15 cellular contexts compared by ENCODE assay signal in genomic region chr11:111796696-111797095, GRCh38. TPM values are rescaled to one million over a fixed set of nuclear protein-coding genes. Genes with fewer than 3 reads are reported as not detected.
A peak's percentile ranks its signal among the peaks of the same experiment; 100 is the strongest.
DNase-seq lines count a peak whose midpoint lies in the region; ATAC-seq and TF ChIP-seq lines count a peak whose summit lies in the region.
"Had no signal": no experiment of that assay in that cellular context is flagged by ENCODE, and none has a peak within 500 bp of the region (broad histone marks: within the 10 kb centered on the region; RNA-seq: fewer than 3 reads in every experiment).

No MANE protein-coding gene starts in this region.

- H3K4me2 ChIP-seq in KMS-11, result peak overlapping the region; percentile 36; the same call in 1 of the 2 replicates

- no peak overlapping the region for H3K4me3 ChIP-seq in KMS-11 (IDR thresholded peaks at IDR 0.05; ENCODE audit: insufficient read depth, low read depth, low read length)
- no peak overlapping the region for H3K4me3 ChIP-seq in adipocyte (ENCODE audit: low read length)

- peaks cover 14 to 24% (median 15%) of the 10 kb centered on the region in 3 donors for H3K4me1 Mint-ChIP-seq in naive B cell

- H3K9ac ChIP-seq in KMS-11 (no peak overlapping the region), adipocyte (ENCODE audit: low read length) (peak overlapping the region; percentile 1)

- no peaks in the 10 kb centered on the region for H4K20me1 ChIP-seq in KMS-11 (ENCODE audit: insufficient read depth)

- H3K36me3 ChIP-seq in KMS-11 (ENCODE audit: insufficient read depth) (no peaks in the 10 kb centered on the region), adipocyte (ENCODE audit: control insufficient read depth, insufficient read depth, low read length, severe bottlenecking) (peaks cover 31% of the 10 kb centered on the region)

- no peak overlapping the region for H3K4me3 Mint-ChIP-seq in naive B cell

- H3K27me3 Mint-ChIP-seq in naive B cell, result no peaks in the 10 kb centered on the region

- H3K4me1 ChIP-seq in KMS-11 (ENCODE audit: low read depth, poor library complexity, severe bottlenecking), result peaks cover 65% of the 10 kb centered on the region
- peaks cover 57% of the 10 kb centered on the region for H3K4me1 ChIP-seq in adipocyte (ENCODE audit: control insufficient read depth, insufficient read depth, low read length)

- DNase-seq in DMS 273 (lab: John Stamatoyannopoulos, UW; ENCODE audit: unreplicated experiment), result peak; percentile 96
- DNase-seq in adipocyte (ENCODE audit: low read depth), result peak; percentile 63
- no peak for DNase-seq in naive B cell
- no peak for DNase-seq in occipital lobe (lab: John Stamatoyannopoulos, UW)
- DNase-seq in inferior parietal cortex (ENCODE audit: extremely low spot score), result no peak
- DNase-seq: activated effector memory CD4-positive, alpha-beta T cell treated with anti-CD3 and anti-CD28 coated beads, Interleukin-2, amount 50 U/mL, for 16 hours; kidney; NCI-H1105; NCI-H2227 treated with DMSO at 0.1 percent for 48 hours; stimulated activated naive CD4-positive, alpha-beta T cell treated with Interleukin-2 at 50 U/mL for 16 hours; SW 1271; WERI-Rb-1 had no signal

- H3K27me3 ChIP-seq in KMS-11 (ENCODE audit: insufficient read depth, low read depth), result no peaks in the 10 kb centered on the region
- H3K27me3 ChIP-seq in adipocyte (replicated peaks; ENCODE audit: control insufficient read depth, insufficient read depth, low read length), result no peaks in the 10 kb centered on the region

- H3K9me3 Mint-ChIP-seq in naive B cell, result peaks cover 0 to 33% (median 19%) of the 10 kb centered on the region in 7 donors

- no peak overlapping the region; the same call in 1 of the 2 replicates for H3K27ac ChIP-seq in KMS-11
- H3K27ac ChIP-seq: WERI-Rb-1 had no signal

- H3K9me3 ChIP-seq in adipocyte (ENCODE audit: control insufficient read depth, low read length), result no peaks in the 10 kb centered on the region

- TF ChIP-seq CTCF in KMS-11 (conservative IDR thresholded peaks at IDR 0.05; ENCODE audit: low read depth, low read length), result no peak

- no peaks in the 10 kb centered on the region for H3K79me2 ChIP-seq in KMS-11 (ENCODE audit: insufficient read depth, low read depth)

- no peak overlapping the region for H2AFZ ChIP-seq in KMS-11 (ENCODE audit: low read depth)

- peaks cover 31 to 51% of the 10 kb centered on the region in 2 donors for H3K36me3 Mint-ChIP-seq in naive B cell

- H3K27ac Mint-ChIP-seq in naive B cell, result peak overlapping the region in 4 of 6 donors; percentile 11 to 80 (median 58)

- ATAC-seq in naive B cell (ENCODE audit: low read depth in 2 of 2) (peak in 1 of 2 donors; percentile 38), GM18511 (IDR thresholded peaks at IDR 0.05; ENCODE audit: unreplicated experiment) (no peak), GM18858 (IDR thresholded peaks at IDR 0.05; ENCODE audit: unreplicated experiment) (no peak)

RNA-seq across cellular contexts. Expression of gene PPP2R1B, which starts 30.5 kb away (rescaled TPM):
- polyA plus RNA-seq in naive B cell (ENCODE audit: low read depth in 6 of 6), result 10 to 100 TPM; 14.8 to 23.0 (median 18.6) TPM
- total RNA-seq in occipital lobe, result 17.9 TPM

Comparison
In these comparisons a context has a peak if more than half of its experiments do, and no peak if none do; other contexts are left out.
1. DNase-seq: peak in DMS 273 (single experiment) and adipocyte (single experiment); none in naive B cell (single experiment), occipital lobe (single experiment) and inferior parietal cortex (single experiment).